ENCODE assay signal across 8 cellular contexts in the genomic region with DNA sequence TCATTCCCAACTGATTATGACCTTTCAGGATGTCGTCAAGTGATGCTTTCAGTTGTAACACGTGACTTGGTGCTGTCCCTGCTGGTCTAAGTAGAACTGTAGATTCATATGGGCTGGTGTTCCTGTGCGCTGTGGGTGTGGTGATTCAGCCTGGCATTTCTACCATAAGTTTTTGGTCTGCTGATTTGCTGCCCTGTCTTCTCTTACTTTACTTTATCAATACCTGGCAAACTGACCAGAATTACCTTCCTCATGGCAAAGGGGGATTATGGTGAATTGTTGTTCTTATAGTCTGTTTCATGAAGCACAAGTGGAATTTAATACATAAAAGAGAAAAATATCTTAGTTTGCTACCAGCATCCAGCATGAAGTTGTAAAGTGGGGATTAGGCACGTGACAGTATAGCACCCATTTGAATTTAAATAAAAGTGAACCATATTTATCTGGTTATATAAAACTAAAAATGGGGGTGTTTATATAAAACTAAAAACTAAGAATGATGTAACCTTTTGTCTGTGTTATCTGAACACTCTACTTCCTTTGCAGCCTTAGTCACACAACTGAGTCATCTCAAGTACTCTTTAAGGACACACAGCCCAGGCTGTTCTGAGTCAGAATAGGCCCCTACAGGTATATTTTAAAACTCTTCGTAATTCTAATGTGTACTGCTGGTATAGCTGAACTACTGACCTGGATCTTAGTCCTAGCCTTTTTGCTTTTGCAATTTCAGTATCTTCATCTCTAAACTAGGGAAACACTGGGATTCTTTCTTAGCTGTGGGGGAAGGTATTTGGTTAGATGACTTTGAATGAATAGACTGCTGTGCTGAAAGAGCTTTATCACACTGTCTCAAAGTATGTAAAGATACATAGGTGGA. TPM values are rescaled to one million over a fixed set of nuclear protein-coding genes. Genes with fewer than 3 reads are reported as not detected.
A peak's percentile ranks its signal among the peaks of the same experiment; 100 is the strongest.
DNase-seq lines count a peak whose midpoint lies in the region; ATAC-seq, FAIRE-seq and TF ChIP-seq lines count a peak whose summit lies in the region.

No MANE protein-coding gene starts in this region.

- H3K79me2 ChIP-seq in GM23338 (replicated peaks; ENCODE audit: insufficient read depth) (0 out of 2 replicates have a peak, but pooled peaks cover 10% of the 10 kb centered on the region), OCI-LY7 (ENCODE audit: insufficient read depth, low read depth, low read length) (peaks cover 5% of the 10 kb centered on the region; the same call in 1 of the 2 replicates)

- BruUV-seq in OCI-LY7 (replicated peaks; lab: Mats Ljungman, UMichigan): TSS peak; percentile 38

- peak; percentile 92 for FAIRE-seq in islet of Langerhans (lab: Jason Lieb, UNC)

- CTCF ChIA-PET in OCI-LY7 (lab: Charles Lee; ENCODE audit: unreplicated experiment): no interaction called here

- H3K4me3 Mint-ChIP-seq in GM23338: no peak overlapping the region
- H3K4me3 Mint-ChIP-seq in activated naive CD8-positive, alpha-beta T cell treated with anti-CD3 and anti-CD28 coated beads, Interleukin-2, amount 50 U/mL, for 24 hours: peak overlapping the region; percentile 73

- peak overlapping the region; percentile 55; the same call in 1 of the 2 replicates for H3K27ac ChIP-seq in GM23338 (ENCODE audit: low read depth)
- H3K27ac ChIP-seq in OCI-LY7 (ENCODE audit: low read depth, low read length, poor library complexity, severe bottlenecking): no peak overlapping the region

- H3K4me3 ChIP-seq in GM23338: no peak overlapping the region
- no peak overlapping the region for H3K4me3 ChIP-seq in OCI-LY7 (ENCODE audit: low read depth, low read length, poor library complexity, severe bottlenecking)

- H4K20me1 ChIP-seq in GM23338 (replicated peaks; ENCODE audit: insufficient read depth) (peaks cover 22% of the 10 kb centered on the region; the same call in 1 of the 2 replicates), OCI-LY7 (ENCODE audit: insufficient read depth, low read length) (no peaks in the 10 kb centered on the region)

- H3K27me3 ChIP-seq in GM23338 (ENCODE audit: insufficient read depth): no peaks in the 10 kb centered on the region

- H2AFZ ChIP-seq in GM23338: no peak overlapping the region
- no peak overlapping the region for H2AFZ ChIP-seq in OCI-LY7 (ENCODE audit: low read length)

- ATAC-seq in GM23338: no peak
- peak; percentile 99 for ATAC-seq in activated naive CD8-positive, alpha-beta T cell treated with anti-CD3 and anti-CD28 coated beads, Interleukin-2, amount 50 U/mL, for 24 hours

- peaks cover 7% of the 10 kb centered on the region; the same call in 2 of the 3 replicates for H3K4me1 Mint-ChIP-seq in GM23338
- H3K4me1 Mint-ChIP-seq in activated naive CD8-positive, alpha-beta T cell treated with anti-CD3 and anti-CD28 coated beads, Interleukin-2, amount 50 U/mL, for 24 hours: peaks cover 49% of the 10 kb centered on the region

- H3F3A ChIP-seq in GM23338 (replicated peaks; ENCODE audit: low read depth): no peaks in the 10 kb centered on the region

- H3K36me3 Mint-ChIP-seq in GM23338 (ENCODE audit: low read depth): peaks cover 92% of the 10 kb centered on the region
- peaks cover 85% of the 10 kb centered on the region for H3K36me3 Mint-ChIP-seq in activated naive CD8-positive, alpha-beta T cell treated with anti-CD3 and anti-CD28 coated beads, Interleukin-2, amount 50 U/mL, for 24 hours (ENCODE audit: low read depth)

- H3K4me1 ChIP-seq in GM23338 (ENCODE audit: insufficient read depth): no peaks in the 10 kb centered on the region
- H3K4me1 ChIP-seq in OCI-LY7 (ENCODE audit: insufficient read depth, low read length, poor library complexity, severe bottlenecking): no peaks in the 10 kb centered on the region

- TF ChIP-seq CTCF in GM23338 (conservative IDR thresholded peaks at IDR 0.05; ENCODE audit: low read depth in 2 of 2): no peak
- TF ChIP-seq CTCF in OCI-LY7 (conservative IDR thresholded peaks at IDR 0.05; ENCODE audit: low read length): no peak

- DNase-seq in ELR (ENCODE audit: low read depth): peak; percentile 98
- no peak for DNase-seq in GM23338 (ENCODE audit: low spot score)
- no peak for DNase-seq in OCI-LY7 (ENCODE audit: low spot score)
- peak; percentile 56 for DNase-seq in activated naive CD8-positive, alpha-beta T cell treated with anti-CD3 and anti-CD28 coated beads, Interleukin-2, amount 50 U/mL, for 24 hours
- DNase-seq in stimulated activated CD8-positive, alpha-beta memory T cell treated with anti-CD3 and anti-CD28 coated beads, Interleukin-12 subunit alpha, Interleukin-12 subunit beta, amount 100 ng/mL, for 4 hours (ENCODE audit: low read depth): peak; percentile 10
- no peak for DNase-seq in GF-D8 (lab: John Stamatoyannopoulos, UW)
- DNase-seq in RPMI8226: no peak

- POLR2A ChIA-PET in OCI-LY7 (lab: Charles Lee): interaction anchor here (0.6 to 0.7 kb wide), 2 partner anchors 11 to 53 kb away, joined by 3 read pairs; no protein-coding TSS in a partner anchor

- H3K36me3 ChIP-seq in GM23338 (ENCODE audit: insufficient read depth) (peaks cover 55% of the 10 kb centered on the region), OCI-LY7 (ENCODE audit: insufficient read depth, low read length) (peaks cover 98% of the 10 kb centered on the region)

- no peaks in the 10 kb centered on the region for H3K9me3 ChIP-seq in OCI-LY7 (ENCODE audit: low read length)

- H3K4me2 ChIP-seq in GM23338 (no peak overlapping the region), OCI-LY7 (ENCODE audit: low read length) (no peak overlapping the region)

- peaks cover 7% of the 10 kb centered on the region for H3K27me3 Mint-ChIP-seq in GM23338 (ENCODE audit: insufficient read depth, low read depth, poor library complexity)
- H3K27me3 Mint-ChIP-seq in activated naive CD8-positive, alpha-beta T cell treated with anti-CD3 and anti-CD28 coated beads, Interleukin-2, amount 50 U/mL, for 24 hours: no peaks in the 10 kb centered on the region

- peak overlapping the region; percentile 75 for H3K27ac Mint-ChIP-seq in GM23338
- H3K27ac Mint-ChIP-seq in activated naive CD8-positive, alpha-beta T cell treated with anti-CD3 and anti-CD28 coated beads, Interleukin-2, amount 50 U/mL, for 24 hours: peak overlapping the region; percentile 96

- H3K9me2 ChIP-seq in GM23338 (ENCODE audit: insufficient read depth): no peaks in the 10 kb centered on the region
- H3K9me2 ChIP-seq in OCI-LY7 (ENCODE audit: insufficient read depth, low read length): no peaks in the 10 kb centered on the region

- intact Hi-C loops in OCI-LY7 (cut with micrococcal nuclease; ENCODE audit: unreplicated experiment): no loop called here

- H3K9me3 Mint-ChIP-seq in GM23338: no peaks in the 10 kb centered on the region
- H3K9me3 Mint-ChIP-seq in activated naive CD8-positive, alpha-beta T cell treated with anti-CD3 and anti-CD28 coated beads, Interleukin-2, amount 50 U/mL, for 24 hours: no peaks in the 10 kb centered on the region

TF ChIP-seq in GM23338, 12 proteins besides CTCF, POLR2A, EP300 and RAD21 (continues in another document):
- no peak for TF ChIP-seq NANOG (IDR thresholded peaks at IDR 0.05; ENCODE audit: borderline replicate concordance)
- TF ChIP-seq EZH2phosphoT487 (IDR thresholded peaks at IDR 0.05; ENCODE audit: unreplicated experiment): no peak
- no peak for TF ChIP-seq EZH2 (IDR thresholded peaks at IDR 0.05; ENCODE audit: low read depth, unreplicated experiment)
- TF ChIP-seq ZNF331 (CRISPR knock-in tag; IDR thresholded peaks at IDR 0.05; ENCODE audit: low read depth): no peak
- TF ChIP-seq CREB1 (CRISPR knock-in tag; IDR thresholded peaks at IDR 0.05; ENCODE audit: low read depth): no peak
- TF ChIP-seq ZNF114 (CRISPR knock-in tag; IDR thresholded peaks at IDR 0.05): no peak
- TF ChIP-seq JUNB (IDR thresholded peaks at IDR 0.05; ENCODE audit: unreplicated experiment): no peak
- TF ChIP-seq, protein P1, sequence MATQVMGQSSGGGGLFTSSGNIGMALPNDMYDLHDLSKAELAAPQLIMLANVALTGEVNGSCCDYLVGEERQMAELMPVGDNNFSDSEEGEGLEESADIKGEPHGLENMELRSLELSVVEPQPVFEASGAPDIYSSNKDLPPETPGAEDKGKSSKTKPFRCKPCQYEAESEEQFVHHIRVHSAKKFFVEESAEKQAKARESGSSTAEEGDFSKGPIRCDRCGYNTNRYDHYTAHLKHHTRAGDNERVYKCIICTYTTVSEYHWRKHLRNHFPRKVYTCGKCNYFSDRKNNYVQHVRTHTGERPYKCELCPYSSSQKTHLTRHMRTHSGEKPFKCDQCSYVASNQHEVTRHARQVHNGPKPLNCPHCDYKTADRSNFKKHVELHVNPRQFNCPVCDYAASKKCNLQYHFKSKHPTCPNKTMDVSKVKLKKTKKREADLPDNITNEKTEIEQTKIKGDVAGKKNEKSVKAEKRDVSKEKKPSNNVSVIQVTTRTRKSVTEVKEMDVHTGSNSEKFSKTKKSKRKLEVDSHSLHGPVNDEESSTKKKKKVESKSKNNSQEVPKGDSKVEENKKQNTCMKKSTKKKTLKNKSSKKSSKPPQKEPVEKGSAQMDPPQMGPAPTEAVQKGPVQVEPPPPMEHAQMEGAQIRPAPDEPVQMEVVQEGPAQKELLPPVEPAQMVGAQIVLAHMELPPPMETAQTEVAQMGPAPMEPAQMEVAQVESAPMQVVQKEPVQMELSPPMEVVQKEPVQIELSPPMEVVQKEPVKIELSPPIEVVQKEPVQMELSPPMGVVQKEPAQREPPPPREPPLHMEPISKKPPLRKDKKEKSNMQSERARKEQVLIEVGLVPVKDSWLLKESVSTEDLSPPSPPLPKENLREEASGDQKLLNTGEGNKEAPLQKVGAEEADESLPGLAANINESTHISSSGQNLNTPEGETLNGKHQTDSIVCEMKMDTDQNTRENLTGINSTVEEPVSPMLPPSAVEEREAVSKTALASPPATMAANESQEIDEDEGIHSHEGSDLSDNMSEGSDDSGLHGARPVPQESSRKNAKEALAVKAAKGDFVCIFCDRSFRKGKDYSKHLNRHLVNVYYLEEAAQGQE (IDR thresholded peaks at IDR 0.05; ENCODE audit: unreplicated experiment): no peak
- no peak for TF ChIP-seq POLR2AphosphoS5 (IDR thresholded peaks at IDR 0.05; ENCODE audit: low read depth)

RNA-seq across cellular contexts. Expression of a gene that starts 28.3 kb away (rescaled TPM):
- total RNA-seq in GM23338 (2014; rRNA removed; shearing (Covaris generic)): 92.2 and 93.5 TPM in 2 replicates
- polyA plus RNA-seq in GM23338 (2016; fragmentation: Nextera tagmentation; extraction: Ambion mirVana): 23.1 and 30.3 TPM in 2 replicates
- 42.0 and 57.3 TPM in 2 replicates for total RNA-seq in OCI-LY7 (2014; rRNA removed; shearing (Covaris generic))
- 43.2 and 43.7 TPM in 2 replicates for total RNA-seq in OCI-LY7 (2022)

RNA-seq across cellular contexts. Expression of a gene that starts 28.4 kb away (rescaled TPM):
- 16.3 and 17.5 TPM in 2 replicates for total RNA-seq in GM23338 (2014; rRNA removed; shearing (Covaris generic))
- polyA plus RNA-seq in GM23338 (2016; fragmentation: Nextera tagmentation; extraction: Ambion mirVana): 48.0 and 50.4 TPM in 2 replicates
- 27.2 and 34.7 TPM in 2 replicates for total RNA-seq in OCI-LY7 (2014; rRNA removed; shearing (Covaris generic))
- 27.4 and 33.2 TPM in 2 replicates for total RNA-seq in OCI-LY7 (2022)

Comparison
In these comparisons a context has a peak if more than half of its experiments do, and no peak if none do; other contexts are left out.
1. DNase-seq: peak in ELR (single experiment), activated naive CD8-positive, alpha-beta T cell treated with anti-CD3 and anti-CD28 coated beads, Interleukin-2, amount 50 U/mL, for 24 hours (single experiment) and stimulated activated CD8-positive, alpha-beta memory T cell treated with anti-CD3 and anti-CD28 coated beads, Interleukin-12 subunit alpha, Interleukin-12 subunit beta, amount 100 ng/mL, for 4 hours (single experiment); none in GM23338 (single experiment), OCI-LY7 (single experiment), GF-D8 (single experiment) and RPMI8226 (single experiment).